7 cellular contexts compared by ENCODE assay signal in genomic region chr21:41460578-41461527, GRCh38. TPM values are rescaled to one million over a fixed set of nuclear protein-coding genes. Genes with fewer than 3 reads are reported as not detected.
DNase-seq lines count a peak whose midpoint lies in the region; ATAC-seq and TF ChIP-seq lines count a peak whose summit lies in the region.

No MANE protein-coding gene starts in this region.

- no peak overlapping the region for H3K27ac ChIP-seq in RWPE1
- H3K27ac ChIP-seq in urinary bladder (ENCODE audit: low read depth): peak overlapping the region; percentile 12

- CTCF ChIA-PET in RWPE1 (lab: Yijun Ruan, JAX): interaction anchor here (0.5 to 2.5 kb wide), 6 partner anchors 33 to 372 kb away, joined by 3 to 22 read pairs (median 3); no protein-coding TSS in a partner anchor

- POLR2A ChIA-PET in RWPE1 (lab: Yijun Ruan, JAX; ENCODE audit: low non-redundant PET): interaction anchor here (0.5 kb wide), 1 partner anchor 9 kb away, joined by 4 read pairs; no protein-coding TSS in a partner anchor

- ATAC-seq in HG03354 (IDR thresholded peaks at IDR 0.05; ENCODE audit: poor library complexity, severe bottlenecking, unreplicated experiment): peak; percentile 67

- H3K36me3 ChIP-seq in urinary bladder (ENCODE audit: insufficient read depth): no peaks in the 10 kb centered on the region

- peak; percentile 59 for DNase-seq in RWPE1 (ENCODE audit: low spot score)
- peak; percentile 49 for DNase-seq in activated naive CD4-positive, alpha-beta T cell treated with Interleukin-2 at 50 U/mL for 16 hours
- DNase-seq in glomerular endothelial cell (ENCODE audit: extremely low read depth, low read depth, low spot score): peak; percentile 18
- peak; percentile 93 for DNase-seq in posterior vena cava (ENCODE audit: low spot score)

- WGBS in urinary bladder: 34% methylated on average over 17 of the region's 17 CpGs

- no peak overlapping the region for H3K4me3 ChIP-seq in GM12875 (ENCODE audit: low read depth, low read length)
- no peak overlapping the region for H3K4me3 ChIP-seq in urinary bladder (ENCODE audit: low read depth, low read length)

- intact Hi-C loops in posterior vena cava (cut with DNase I): loop anchor here (2.0 to 10.0 kb wide), 2 partner anchors 176 to 178 kb away; no protein-coding TSS in a partner anchor

- H3K4me1 ChIP-seq in urinary bladder (ENCODE audit: insufficient read depth): no peaks in the 10 kb centered on the region

- TF ChIP-seq CTCF in GM12875 (IDR thresholded peaks at IDR 0.05; ENCODE audit: borderline replicate concordance, insufficient read depth, low read depth, low read length) (peak; percentile 84), RWPE1 (conservative IDR thresholded peaks at IDR 0.05; ENCODE audit: low read depth) (peak; percentile 72)

RNA-seq across cellular contexts. Expression of gene MX1, which starts 34.8 kb away (rescaled TPM):
- total RNA-seq in glomerular endothelial cell (18.4 and 141 TPM in 2 replicates), posterior vena cava (10 to 100 TPM; 14.0 to 52.2 TPM), urinary bladder (51.2 TPM)
- 20.4 TPM for polyA plus RNA-seq in urinary bladder

RNA-seq across cellular contexts. Expression of gene TMPRSS2, which starts 47.1 kb away (rescaled TPM):
- 0.10 TPM in 1 of 2 replicates, not detected in the other for total RNA-seq in glomerular endothelial cell
- under 1 TPM in 1 of 2 donors, not detected in 1; 0.14 TPM for total RNA-seq in posterior vena cava
- total RNA-seq in urinary bladder: 27.1 TPM
- polyA plus RNA-seq in urinary bladder: 5.1 TPM

Comparison
In these comparisons a context has a peak if more than half of its experiments do, and no peak if none do; other contexts are left out.
1. DNase-seq: peak in every context shown above with its lines; median percentile 93 in posterior vena cava; 59 in RWPE1; 49 in activated naive CD4-positive, alpha-beta T cell treated with Interleukin-2 at 50 U/mL for 16 hours; 18 in glomerular endothelial cell.
2. RNA of gene TMPRSS2, which starts 47.1 kb away (total RNA-seq): 27.1 TPM in urinary bladder (single experiment); 0.14 TPM in posterior vena cava and 0.10 TPM in glomerular endothelial cell; every median in the first group is over 10 times any median in the second.